In genomic region chr13:39039033-39039432, GRCh38 we compare ENCODE assay signal across 8 cellular contexts. TPM values are rescaled to one million over a fixed set of nuclear protein-coding genes. Genes with fewer than 3 reads are reported as not detected.
A peak's percentile ranks its signal among the peaks of the same experiment; 100 is the strongest.
DNase-seq lines count a peak whose midpoint lies in the region; ATAC-seq, FAIRE-seq and TF ChIP-seq lines count a peak whose summit lies in the region.

No MANE protein-coding gene starts in this region.

- peaks cover 48% of the 10 kb centered on the region for H3K79me2 ChIP-seq in HepG2 (ENCODE audit: insufficient read depth, low read length)

- CTCF ChIA-PET in HepG2 (lab: Yijun Ruan, JAX; ENCODE audit: low intra/inter-chr PET ratio, low total read pairs), result no interaction called here

- TF ChIP-seq RAD21 in HepG2 (CRISPR knock-in tag; IDR thresholded peaks at IDR 0.05), result no peak

- no peak for FAIRE-seq in HepG2 (lab: Jason Lieb, UNC)

- H3K27me3 ChIP-seq in heart right ventricle, result no peaks in the 10 kb centered on the region
- no peaks in the 10 kb centered on the region; a peak in 1 of 5 replicates for H3K27me3 ChIP-seq in HepG2 (ENCODE audit: control insufficient read depth in 1 of 2, insufficient read depth in 2 of 2, low read length in 2 of 2)
- H3K27me3 ChIP-seq in uterus, result no peaks in the 10 kb centered on the region

- H3K4me2 ChIP-seq in HepG2 (ENCODE audit: low read depth, low read length), result peak overlapping the region; percentile 89

- H3K9me3 Mint-ChIP-seq in activated naive CD8-positive, alpha-beta T cell treated with anti-CD3 and anti-CD28 coated beads for 36 hours, result no peaks in the 10 kb centered on the region

- no peak for TF ChIP-seq POLR2A in HepG2 (IDR thresholded peaks at IDR 0.05; ENCODE audit: insufficient read depth in 1 of 2, low read depth in 2 of 2, low read length in 2 of 2)
- no peak for TF ChIP-seq POLR2A in uterus (IDR thresholded peaks at IDR 0.05)

- no peak for DNase-seq in heart right ventricle
- no peak for DNase-seq in Right ventricle myocardium inferior (ENCODE audit: missing footprints)
- DNase-seq in activated naive CD8-positive, alpha-beta T cell treated with anti-CD3 and anti-CD28 coated beads for 36 hours, result no peak
- DNase-seq in HepG2 (ENCODE audit: low spot score), result peak; percentile 12
- DNase-seq in uterus, result no peak
- DNase-seq in ureter (ENCODE audit: low spot score), result no peak
- no peak for DNase-seq in caudate nucleus (lab: John Stamatoyannopoulos, UW)

- peak overlapping the region; percentile 95 for H2AFZ ChIP-seq in HepG2 (ENCODE audit: low read length)

- TF ChIP-seq CTCF in heart right ventricle (IDR thresholded peaks at IDR 0.05), result no peak
- no peak for TF ChIP-seq CTCF in HepG2 (CRISPR knock-in tag; IDR thresholded peaks at IDR 0.05)
- no peak for TF ChIP-seq CTCF in uterus (IDR thresholded peaks at IDR 0.05)

- H3K4me1 ChIP-seq in heart right ventricle (peaks cover 0 to 57% (median 51%) of the 10 kb centered on the region in 9 donors), HepG2 (ENCODE audit: insufficient read depth, low read length) (peaks cover 35% of the 10 kb centered on the region), uterus (no peaks in the 10 kb centered on the region)

- POLR2A ChIA-PET in HepG2 (lab: Yijun Ruan, JAX), result no interaction called here

- 0 out of 2 replicates have a peak, but pooled peaks cover 8% of the 10 kb centered on the region for H4K20me1 ChIP-seq in HepG2 (ENCODE audit: insufficient read depth, low read length)

- H3K27ac Mint-ChIP-seq in activated naive CD8-positive, alpha-beta T cell treated with anti-CD3 and anti-CD28 coated beads for 36 hours, result peak overlapping the region; percentile 95

- ATAC-seq in heart right ventricle (no peak), Right ventricle myocardium inferior (no peak), HepG2 (no peak), GM19452 (IDR thresholded peaks at IDR 0.05; ENCODE audit: unreplicated experiment) (no peak)

- WGBS in heart right ventricle, 2 donors, result 25 to 27% methylated on average over 7 of the region's 7 CpGs
- WGBS in HepG2 (ENCODE audit: low lambda C conversion rate), result 13% methylated on average over 7 of the region's 7 CpGs

- H3K27me3 Mint-ChIP-seq in activated naive CD8-positive, alpha-beta T cell treated with anti-CD3 and anti-CD28 coated beads for 36 hours, result no peaks in the 10 kb centered on the region

- H3K9me3 ChIP-seq in heart right ventricle (no peaks in the 10 kb centered on the region), HepG2 (ENCODE audit: low read length) (no peaks in the 10 kb centered on the region), uterus (no peaks in the 10 kb centered on the region)

- TF ChIP-seq EP300 in HepG2 (IDR thresholded peaks at IDR 0.05; ENCODE audit: low read depth in 2 of 2, low read length in 2 of 2) (no peak), HepG2 (CRISPR knock-in tag; IDR thresholded peaks at IDR 0.05; ENCODE audit: borderline replicate concordance) (no peak)

- H3K9ac ChIP-seq in HepG2 (ENCODE audit: insufficient read depth, low read depth, low read length), result peak overlapping the region; percentile 81

- H3K4me3 ChIP-seq in heart right ventricle (peak overlapping the region in 9 of 10 donors; percentile 77 to 98 (median 93)), HepG2 (replicated peaks in 1 of 3; ENCODE audit: insufficient read depth in 1 of 3, low read depth in 2 of 3, low read length in 3 of 3) (peak overlapping the region; percentile 84 to 95 (median 86)), uterus (peak overlapping the region; percentile 92 to 98)

- peaks cover 0 to 23% (median 0%) of the 10 kb centered on the region in 9 donors for H3K36me3 ChIP-seq in heart right ventricle
- no peaks in the 10 kb centered on the region for H3K36me3 ChIP-seq in HepG2 (replicated peaks in 1 of 2; ENCODE audit: control insufficient read depth in 1 of 2, insufficient read depth in 2 of 2, low read length in 2 of 2)
- H3K36me3 ChIP-seq in uterus, result no peaks in the 10 kb centered on the region

- peaks cover 26% of the 10 kb centered on the region for H3K4me1 Mint-ChIP-seq in activated naive CD8-positive, alpha-beta T cell treated with anti-CD3 and anti-CD28 coated beads for 36 hours

- peak overlapping the region; percentile 94 for H3K4me3 Mint-ChIP-seq in activated naive CD8-positive, alpha-beta T cell treated with anti-CD3 and anti-CD28 coated beads for 36 hours

- H3K36me3 Mint-ChIP-seq in activated naive CD8-positive, alpha-beta T cell treated with anti-CD3 and anti-CD28 coated beads for 36 hours, result peaks cover 28% of the 10 kb centered on the region

- BruUV-seq in HepG2 (replicated peaks; lab: Mats Ljungman, UMichigan), result no TSS peak

- intact Hi-C loops in heart right ventricle (cut with DNase I) (no loop called here), Right ventricle myocardium inferior (cut with DNase I) (loop anchor here (10.0 kb wide), 1 partner anchor 1736 kb away; the partner anchor contains the start of gene MRPS31), HepG2 (cut with micrococcal nuclease; ENCODE audit: unreplicated experiment) (loop anchor here (10.0 kb wide), 1 partner anchor 616 kb away; the partner anchor contains the start of gene COG6), uterus (cut with DNase I; ENCODE audit: low total_unique reads) (no loop called here)

- in situ Hi-C loops in HepG2 (cut with HindIII; ENCODE audit: extremely low pct_ligation_motif_present, low pct_unique_long_range_greater_than_20kb), result no loop called here

- peak overlapping the region in 7 of 10 donors; percentile 83 to 92 (median 86) for H3K27ac ChIP-seq in heart right ventricle
- peak overlapping the region; percentile 88 for H3K27ac ChIP-seq in HepG2 (ENCODE audit: extremely low read length, insufficient read depth, low read length)
- peak overlapping the region; percentile 84 to 90 for H3K27ac ChIP-seq in uterus
- H3K27ac ChIP-seq in caudate nucleus (ENCODE audit: low read depth, low read length), result no peak overlapping the region

RNA-seq across cellular contexts. Expression of gene NHLRC3, which starts 0.8 kb away (rescaled TPM):
- total RNA-seq in heart right ventricle (10 to 100 TPM in 9 of 10 donors, 1 to 10 TPM in 1; 9.4 to 15.9 (median 11.9) TPM), Right ventricle myocardium inferior (9.5 TPM), HepG2 (2016; rRNA removed; fragmentation: Illumina TruSeq; extraction: Trizol) (14.5 and 29.8 TPM in 2 replicates), uterus (10 to 100 TPM; 13.8 to 59.0 (median 26.6) TPM), ureter (36.7 TPM)
- polyA plus RNA-seq in heart right ventricle (10 to 100 TPM in 1 of 2 donors, 1 to 10 TPM in 1; 3.5 to 11.6 TPM), HepG2 (2011; rRNA removed) (16.8 and 19.9 TPM in 2 replicates)
- total RNA-seq in activated naive CD8-positive, alpha-beta T cell treated with anti-CD3 and anti-CD28 coated beads for 36 hours, result 10 to 100 TPM; 12.9 to 16.4 TPM
- 2.9 and 3.0 TPM in 2 replicates for total RNA-seq in HepG2 (2016; cell fraction: cytosol; rRNA removed; fragmentation: Illumina TruSeq; extraction: Trizol; ENCODE audit: low read depth)
- 16.2 and 30.5 TPM in 2 replicates for total RNA-seq in HepG2 (2016; cell fraction: insoluble cytoplasmic fraction; rRNA removed; fragmentation: Illumina TruSeq; extraction: Trizol)
- 5.1 and 6.3 TPM in 2 replicates for total RNA-seq in HepG2 (2016; cell fraction: membrane; rRNA removed; fragmentation: Illumina TruSeq; extraction: Trizol)
- 42.6 and 49.6 TPM in 2 replicates for total RNA-seq in HepG2 (2016; cell fraction: nucleus; rRNA removed; fragmentation: Illumina TruSeq; extraction: Trizol)
- polyA plus RNA-seq in HepG2 (2011; cell fraction: cytosol; rRNA removed), result 5.3 and 9.1 TPM in 2 replicates
- polyA plus RNA-seq in HepG2 (2011; cell fraction: nucleus; rRNA removed), result 36.6 and 48.1 TPM in 2 replicates
- polyA plus RNA-seq in HepG2 (2012), result 19.5 and 21.8 TPM in 2 replicates
- 1.3 TPM in 2 replicates for polyA plus RNA-seq in HepG2 (2016; cell fraction: cytosol; fragmentation: Illumina TruSeq; extraction: Trizol; ENCODE audit: low read depth)
- polyA plus RNA-seq in HepG2 (2016; cell fraction: insoluble cytoplasmic fraction; fragmentation: Illumina TruSeq; extraction: Trizol; ENCODE audit: low read depth), result 10.3 and 10.5 TPM in 2 replicates
- polyA plus RNA-seq in HepG2 (2016; cell fraction: membrane; fragmentation: Illumina TruSeq; extraction: Trizol; ENCODE audit: low read depth), result 3.1 and 3.3 TPM in 2 replicates
- polyA plus RNA-seq in HepG2 (2016; cell fraction: nucleus; fragmentation: Illumina TruSeq; extraction: Trizol; ENCODE audit: insufficient read depth, low read depth), result 61.2 and 65.0 TPM in 2 replicates
- 9.3 and 14.1 TPM in 2 replicates for polyA minus RNA-seq in HepG2 (2011; rRNA and poly(A)+ RNA removed; ENCODE audit: low replicate concordance)
- polyA minus RNA-seq in HepG2 (2011; cell fraction: cytosol; rRNA and poly(A)+ RNA removed), result 7.9 and 8.5 TPM in 2 replicates
- polyA minus RNA-seq in HepG2 (2011; cell fraction: nucleus; rRNA and poly(A)+ RNA removed), result 72.9 and 78.7 TPM in 2 replicates

RNA-seq across cellular contexts. Expression of gene PROSER1, which starts 1.1 kb away (rescaled TPM):
- 10 to 100 TPM in 9 of 10 donors, 1 to 10 TPM in 1; 9.4 to 22.4 (median 16.7) TPM for total RNA-seq in heart right ventricle
- 10 to 100 TPM in 1 of 2 donors, 1 to 10 TPM in 1; 5.4 to 19.9 TPM for polyA plus RNA-seq in heart right ventricle
- 15.9 TPM for total RNA-seq in Right ventricle myocardium inferior
- 100 to 1,000 TPM; 106 to 111 TPM for total RNA-seq in activated naive CD8-positive, alpha-beta T cell treated with anti-CD3 and anti-CD28 coated beads for 36 hours
- total RNA-seq in HepG2 (2016; rRNA removed; fragmentation: Illumina TruSeq; extraction: Trizol), result 11.4 and 15.2 TPM in 2 replicates
- 5.9 and 7.7 TPM in 2 replicates for total RNA-seq in HepG2 (2016; cell fraction: cytosol; rRNA removed; fragmentation: Illumina TruSeq; extraction: Trizol; ENCODE audit: low read depth)
- 10.1 and 16.6 TPM in 2 replicates for total RNA-seq in HepG2 (2016; cell fraction: insoluble cytoplasmic fraction; rRNA removed; fragmentation: Illumina TruSeq; extraction: Trizol)
- total RNA-seq in HepG2 (2016; cell fraction: membrane; rRNA removed; fragmentation: Illumina TruSeq; extraction: Trizol), result 13.1 and 15.7 TPM in 2 replicates
- total RNA-seq in HepG2 (2016; cell fraction: nucleus; rRNA removed; fragmentation: Illumina TruSeq; extraction: Trizol), result 34.6 and 40.8 TPM in 2 replicates
- 15.6 and 17.2 TPM in 2 replicates for polyA plus RNA-seq in HepG2 (2011; rRNA removed)
- polyA plus RNA-seq in HepG2 (2011; cell fraction: cytosol; rRNA removed), result 6.4 and 8.2 TPM in 2 replicates
- polyA plus RNA-seq in HepG2 (2011; cell fraction: nucleus; rRNA removed), result 29.8 and 29.9 TPM in 2 replicates
- polyA plus RNA-seq in HepG2 (2012), result 13.8 and 17.4 TPM in 2 replicates
- polyA plus RNA-seq in HepG2 (2016; cell fraction: cytosol; fragmentation: Illumina TruSeq; extraction: Trizol; ENCODE audit: low read depth), result 1.8 and 2.1 TPM in 2 replicates
- polyA plus RNA-seq in HepG2 (2016; cell fraction: insoluble cytoplasmic fraction; fragmentation: Illumina TruSeq; extraction: Trizol; ENCODE audit: low read depth), result 26.9 and 28.6 TPM in 2 replicates
- 9.7 TPM in 2 replicates for polyA plus RNA-seq in HepG2 (2016; cell fraction: membrane; fragmentation: Illumina TruSeq; extraction: Trizol; ENCODE audit: low read depth)
- polyA plus RNA-seq in HepG2 (2016; cell fraction: nucleus; fragmentation: Illumina TruSeq; extraction: Trizol; ENCODE audit: insufficient read depth, low read depth), result 40.7 and 53.5 TPM in 2 replicates
- 13.3 and 14.0 TPM in 2 replicates for polyA minus RNA-seq in HepG2 (2011; rRNA and poly(A)+ RNA removed; ENCODE audit: low replicate concordance)
- polyA minus RNA-seq in HepG2 (2011; cell fraction: cytosol; rRNA and poly(A)+ RNA removed), result 7.5 and 7.8 TPM in 2 replicates
- 52.2 and 56.8 TPM in 2 replicates for polyA minus RNA-seq in HepG2 (2011; cell fraction: nucleus; rRNA and poly(A)+ RNA removed)
- total RNA-seq in uterus, result 10 to 100 TPM in 3 of 4 donors, 1 to 10 TPM in 1; 3.8 to 47.3 (median 21.1) TPM
- 39.6 TPM for total RNA-seq in ureter

RNA-seq across cellular contexts. Expression of gene STOML3, which starts 48.4 kb away (rescaled TPM):
- total RNA-seq in heart right ventricle (not detected), Right ventricle myocardium inferior (not detected), HepG2 (2016; rRNA removed; fragmentation: Illumina TruSeq; extraction: Trizol) (not detected in 2 replicates), uterus (under 1 TPM in 3 of 4 donors, not detected in 1; 0.27 to 0.35 (median 0.29) TPM), ureter (not detected)
- polyA plus RNA-seq in heart right ventricle (not detected), HepG2 (2011; rRNA removed) (not detected in 2 replicates)
- total RNA-seq in activated naive CD8-positive, alpha-beta T cell treated with anti-CD3 and anti-CD28 coated beads for 36 hours, result not detected
- not detected in 2 replicates for total RNA-seq in HepG2 (2016; cell fraction: cytosol; rRNA removed; fragmentation: Illumina TruSeq; extraction: Trizol; ENCODE audit: low read depth)
- total RNA-seq in HepG2 (2016; cell fraction: insoluble cytoplasmic fraction; rRNA removed; fragmentation: Illumina TruSeq; extraction: Trizol), result not detected in 2 replicates
- not detected in 2 replicates for total RNA-seq in HepG2 (2016; cell fraction: membrane; rRNA removed; fragmentation: Illumina TruSeq; extraction: Trizol)
- not detected in 2 replicates for total RNA-seq in HepG2 (2016; cell fraction: nucleus; rRNA removed; fragmentation: Illumina TruSeq; extraction: Trizol)
- not detected in 2 replicates for polyA plus RNA-seq in HepG2 (2011; cell fraction: cytosol; rRNA removed)
- polyA plus RNA-seq in HepG2 (2011; cell fraction: nucleus; rRNA removed), result not detected in 2 replicates
- polyA plus RNA-seq in HepG2 (2012), result not detected in 2 replicates
- polyA plus RNA-seq in HepG2 (2016; cell fraction: cytosol; fragmentation: Illumina TruSeq; extraction: Trizol; ENCODE audit: low read depth), result not detected in 2 replicates
- polyA plus RNA-seq in HepG2 (2016; cell fraction: insoluble cytoplasmic fraction; fragmentation: Illumina TruSeq; extraction: Trizol; ENCODE audit: low read depth), result not detected in 2 replicates
- not detected in 2 replicates for polyA plus RNA-seq in HepG2 (2016; cell fraction: membrane; fragmentation: Illumina TruSeq; extraction: Trizol; ENCODE audit: low read depth)
- not detected in 2 replicates for polyA plus RNA-seq in HepG2 (2016; cell fraction: nucleus; fragmentation: Illumina TruSeq; extraction: Trizol; ENCODE audit: insufficient read depth, low read depth)
- not detected in 2 replicates for polyA minus RNA-seq in HepG2 (2011; rRNA and poly(A)+ RNA removed; ENCODE audit: low replicate concordance)
- not detected in 2 replicates for polyA minus RNA-seq in HepG2 (2011; cell fraction: cytosol; rRNA and poly(A)+ RNA removed)
- not detected in 2 replicates for polyA minus RNA-seq in HepG2 (2011; cell fraction: nucleus; rRNA and poly(A)+ RNA removed)

Comparison
In these comparisons a context has a peak if more than half of its experiments do, and no peak if none do; other contexts are left out.
1. intact Hi-C loops: an anchor here in Right ventricle myocardium inferior (10.0 kb wide) and HepG2 (10.0 kb wide); none called in heart right ventricle and uterus.